8 cellular contexts compared by ENCODE assay signal in the genomic region with DNA sequence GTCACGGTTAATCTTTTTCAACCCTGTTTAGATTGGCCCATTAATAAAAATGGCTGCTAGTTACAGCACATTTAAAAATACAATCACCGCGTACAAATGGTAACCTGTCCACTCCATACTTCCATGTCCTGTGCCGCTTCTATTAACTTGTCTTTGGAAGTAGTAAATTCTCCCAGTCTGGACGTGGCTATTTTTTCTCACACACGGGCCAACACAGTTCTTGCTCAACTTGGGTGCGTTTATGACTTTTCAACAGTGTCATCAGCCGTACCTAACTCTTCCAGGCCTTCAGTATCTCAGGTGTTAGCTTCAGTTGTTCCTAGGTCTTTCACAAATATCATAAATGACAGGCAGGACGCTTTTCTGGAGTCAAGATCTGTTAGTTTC. TPM values are rescaled to one million over a fixed set of nuclear protein-coding genes. Genes with fewer than 3 reads are reported as not detected.
A peak's percentile ranks its signal among the peaks of the same experiment; 100 is the strongest.
DNase-seq lines count a peak whose midpoint lies in the region; ATAC-seq, FAIRE-seq and TF ChIP-seq lines count a peak whose summit lies in the region.

No MANE protein-coding gene starts in this region.

- no peaks in the 10 kb centered on the region for H3K79me1 ChIP-seq in mesenchymal stem cell (replicated peaks; ENCODE audit: low read length, poor library complexity, severe bottlenecking)

- peaks cover 0 to 21% of the 10 kb centered on the region in 2 donors for H3K36me3 Mint-ChIP-seq in CD4-positive, alpha-beta memory T cell

- no peaks in the 10 kb centered on the region for H3K9me3 ChIP-seq in CD4-positive, alpha-beta memory T cell (ENCODE audit: control insufficient read depth in 1 of 2, low read length in 2 of 2)
- H3K9me3 ChIP-seq in HUES64 (ENCODE audit: insufficient read depth, low read depth, low read length) (no peaks in the 10 kb centered on the region), mesenchymal stem cell (ENCODE audit: control insufficient read depth, low read length) (no peaks in the 10 kb centered on the region), vagina (no peaks in the 10 kb centered on the region)

- H3K27ac Mint-ChIP-seq in CD4-positive, alpha-beta memory T cell = peak overlapping the region; percentile 95 to 99 (median 98)

- no peak overlapping the region for H2AK5ac ChIP-seq in mesenchymal stem cell (ENCODE audit: low read length, severe bottlenecking)

- no peaks in the 10 kb centered on the region for H3K27me3 Mint-ChIP-seq in CD4-positive, alpha-beta memory T cell

- no peak overlapping the region for H2BK15ac ChIP-seq in mesenchymal stem cell (ENCODE audit: low read depth, poor library complexity, severe bottlenecking)

- TF ChIP-seq CTCF in bronchial epithelial cell (IDR thresholded peaks at IDR 0.05; ENCODE audit: insufficient read depth, low read length, severe bottlenecking) (no peak), vagina (IDR thresholded peaks at IDR 0.05) (no peak)

- TF ChIP-seq POLR2A in vagina (IDR thresholded peaks at IDR 0.05) = no peak

- no peak for FAIRE-seq in bronchial epithelial cell (lab: Jason Lieb, UNC)

- no peaks in the 10 kb centered on the region for H3K27me3 ChIP-seq in CD4-positive, alpha-beta memory T cell (ENCODE audit: insufficient read depth, low read length)
- H3K27me3 ChIP-seq in HUES64 (ENCODE audit: insufficient read depth, low read length) (no peaks in the 10 kb centered on the region), bronchial epithelial cell (ENCODE audit: control insufficient read depth, insufficient read depth, low read length) (no peaks in the 10 kb centered on the region), mesenchymal stem cell (ENCODE audit: control insufficient read depth in 1 of 2, insufficient read depth in 1 of 2, low read length in 2 of 2) (no peaks in the 10 kb centered on the region), vagina (no peaks in the 10 kb centered on the region)

- POLR2A ChIA-PET in CD4-positive, alpha-beta memory T cell (lab: Charles Lee; ENCODE audit: partially characterized antibody) = interaction anchor here (1.0 to 8.3 kb wide), 31 partner anchors 8 to 1141 kb away, joined by 3 to 164 read pairs (median 8); no protein-coding TSS in a partner anchor

- peak overlapping the region; percentile 79 for H3K27ac ChIP-seq in CD4-positive, alpha-beta memory T cell (ENCODE audit: low read depth, low read length)
- H3K27ac ChIP-seq in HUES64 (ENCODE audit: low read depth, low read length) (no peak overlapping the region), mesenchymal stem cell (ENCODE audit: low read length, poor library complexity, severe bottlenecking) (peak overlapping the region; percentile 78), vagina (peak overlapping the region; percentile 96)

- H3K14ac ChIP-seq in mesenchymal stem cell (ENCODE audit: low read length in 2 of 2) = no peak overlapping the region

- peak overlapping the region; percentile 52 for H4K8ac ChIP-seq in mesenchymal stem cell (ENCODE audit: low read length)

- peaks cover 35 to 67% (median 57%) of the 10 kb centered on the region in 4 donors for H3K4me1 Mint-ChIP-seq in CD4-positive, alpha-beta memory T cell

- H3K9ac ChIP-seq in HUES64 (ENCODE audit: low read depth, low read length) (peak overlapping the region; percentile 91), mesenchymal stem cell (ENCODE audit: low read length) (peak overlapping the region; percentile 92)

- H3K4me1 ChIP-seq in CD4-positive, alpha-beta memory T cell (ENCODE audit: insufficient read depth, low read length) = peaks cover 55% of the 10 kb centered on the region
- H3K4me1 ChIP-seq in HUES64 (ENCODE audit: insufficient read depth, low read length) (peaks cover 21% of the 10 kb centered on the region), mesenchymal stem cell (ENCODE audit: control insufficient read depth, insufficient read depth, low read depth, low read length) (peaks cover 1% of the 10 kb centered on the region), vagina (peaks cover 47% of the 10 kb centered on the region)

- H2BK5ac ChIP-seq in mesenchymal stem cell (ENCODE audit: low read depth, low read length, poor library complexity, severe bottlenecking) = no peak overlapping the region

- H2BK12ac ChIP-seq in mesenchymal stem cell (ENCODE audit: low read length in 2 of 2) = peak overlapping the region in 1 of 2 experiments; percentile 9

- H3K4me3 ChIP-seq in CD4-positive, alpha-beta memory T cell (ENCODE audit: low read length in 2 of 2) = peak overlapping the region; percentile 58 to 65
- H3K4me3 ChIP-seq in HUES64 (ENCODE audit: low read length) (peak overlapping the region; percentile 78), bronchial epithelial cell (ENCODE audit: low read depth, low read length) (peak overlapping the region; percentile 59), mesenchymal stem cell (ENCODE audit: insufficient read depth in 1 of 2, low read depth in 1 of 2, low read length in 2 of 2) (peak overlapping the region; percentile 80 to 86), vagina (peak overlapping the region; percentile 84 to 88)

- CTCF ChIA-PET in CD4-positive, alpha-beta memory T cell (lab: Charles Lee; ENCODE audit: partially characterized antibody) = interaction anchor here (0.9 to 4.9 kb wide), 31 partner anchors 8 to 245 kb away, joined by 3 to 219 read pairs (median 13); a partner anchor contains a TSS

- peak overlapping the region; percentile 48 to 64 for H3K18ac ChIP-seq in mesenchymal stem cell (ENCODE audit: low read depth in 1 of 2, low read length in 2 of 2)

- H3K4me3 Mint-ChIP-seq in CD4-positive, alpha-beta memory T cell = peak overlapping the region; percentile 88 to 99 (median 92)

- no peak overlapping the region for H3K23ac ChIP-seq in mesenchymal stem cell (ENCODE audit: low read length in 2 of 2)

- no peak for ATAC-seq in HG02610 (IDR thresholded peaks at IDR 0.05; ENCODE audit: unreplicated experiment)

- H3K4ac ChIP-seq in mesenchymal stem cell (ENCODE audit: low read depth in 1 of 2, low read length in 2 of 2) = peak overlapping the region; percentile 70 to 84

- H4K91ac ChIP-seq in mesenchymal stem cell (ENCODE audit: low read length) = no peak overlapping the region

- WGBS in HUES64 = 65% methylated on average over 9 of the region's 9 CpGs
- 63% methylated on average over 9 of the region's 9 CpGs for WGBS in mesenchymal stem cell

- peak overlapping the region; percentile 29 for H2AFZ ChIP-seq in mesenchymal stem cell (ENCODE audit: low read depth, low read length)

- intact Hi-C loops in CD4-positive, alpha-beta memory T cell (cut with micrococcal nuclease) = loop anchor here (1.0 to 2.0 kb wide), 7 partner anchors 14 to 105 kb away; no protein-coding TSS in a partner anchor
- intact Hi-C loops in vagina (cut with DNase I) = no loop called here

- peak overlapping the region; percentile 79 for H3K4me2 ChIP-seq in mesenchymal stem cell (ENCODE audit: low read length, poor library complexity, severe bottlenecking)

- H2BK120ac ChIP-seq in mesenchymal stem cell (ENCODE audit: low read depth, low read length) = peak overlapping the region; percentile 95

- no peak for DNase-seq in CD4-positive, alpha-beta memory T cell
- peak; percentile 36 for DNase-seq in bronchial epithelial cell (ENCODE audit: low read depth)
- peak; percentile 29 for DNase-seq in mesenchymal stem cell
- DNase-seq in vagina (ENCODE audit: extremely low spot score in 2 of 2) = no peak
- DNase-seq in SW 1271 (lab: John Stamatoyannopoulos, UW) = no peak
- no peak for DNase-seq in kidney glomerular epithelial cell (lab: John Stamatoyannopoulos, UW)

- no peaks in the 10 kb centered on the region for H3K36me3 ChIP-seq in CD4-positive, alpha-beta memory T cell (ENCODE audit: insufficient read depth, low read length)
- H3K36me3 ChIP-seq in HUES64 (ENCODE audit: insufficient read depth, low read length) = no peaks in the 10 kb centered on the region
- no peaks in the 10 kb centered on the region for H3K36me3 ChIP-seq in bronchial epithelial cell (ENCODE audit: control insufficient read depth, insufficient read depth, low read length)
- H3K36me3 ChIP-seq in mesenchymal stem cell (ENCODE audit: control insufficient read depth in 1 of 2, insufficient read depth in 2 of 2, low read depth in 1 of 2, low read length in 2 of 2) = no peaks in the 10 kb centered on the region
- H3K36me3 ChIP-seq in vagina = no peaks in the 10 kb centered on the region

- peaks cover 0 to 2% (median 0%) of the 10 kb centered on the region in 8 donors for H3K9me3 Mint-ChIP-seq in CD4-positive, alpha-beta memory T cell

RNA-seq across cellular contexts. Expression of a gene that starts 0.5 kb away (rescaled TPM):
- total RNA-seq in CD4-positive, alpha-beta memory T cell = 100 to 1,000 TPM; 115 to 128 TPM
- polyA plus RNA-seq in CD4-positive, alpha-beta memory T cell = 10 to 100 TPM; 10.7 to 21.8 TPM
- polyA plus RNA-seq in HUES64 (2013, experiment 1 of 2) = 17.3 TPM
- 22.1 TPM for polyA plus RNA-seq in HUES64 (2013, experiment 2 of 2)
- total RNA-seq in bronchial epithelial cell (24.5 and 34.4 TPM in 2 replicates), vagina (59.7 TPM)
- 23.8 TPM for polyA plus RNA-seq in mesenchymal stem cell (2013, experiment 1 of 2)
- polyA plus RNA-seq in mesenchymal stem cell (2013, experiment 2 of 2) = 22.4 TPM

Comparison
In these comparisons a context has a peak if more than half of its experiments do, and no peak if none do; other contexts are left out.
1. DNase-seq: peak in bronchial epithelial cell (single experiment) and mesenchymal stem cell (single experiment); none in CD4-positive, alpha-beta memory T cell (0 of 5), vagina (0 of 2), SW 1271 (0 of 2) and kidney glomerular epithelial cell (single experiment).
2. Peak in every context shown above with its lines, with median percentiles within 50 percentile points of each other: H3K4me3 ChIP-seq.